24 cellular contexts compared by ENCODE assay signal in genomic region chr1:203544485-203544884, GRCh38. TPM values are rescaled to one million over a fixed set of nuclear protein-coding genes. Genes with fewer than 3 reads are reported as not detected.
"Had no signal": no experiment of that assay in that cellular context is flagged by ENCODE, and none has a peak within 500 bp of the region (broad histone marks: within the 10 kb centered on the region; RNA-seq: fewer than 3 reads in every experiment).

No MANE protein-coding gene starts in this region.

- DNase-seq: activated CD4-positive, alpha-beta T cell treated with anti-CD3 and anti-CD28 coated beads, Interleukin-2, amount 10 ng/mL, durations not matched to agents 24 days and 14 days; activated CD4-positive, CD25-positive, alpha-beta regulatory T cell; activated CD8-positive, alpha-beta memory T cell treated with anti-CD3 and anti-CD28 coated beads, Interleukin-2, amount 50 U/mL, for 4 hours; activated CD8-positive, alpha-beta T cell treated with anti-CD3 and anti-CD28 coated beads, Interleukin-2, amount 10 ng/mL, durations not matched to agents 7 days and 5 days; activated effector memory CD4-positive, alpha-beta T cell treated with anti-CD3 and anti-CD28 coated beads, Interleukin-2, amount 50 U/mL, for 16 hours; activated T-cell treated with anti-CD3 and anti-CD28 coated beads, Interleukin-2, amount 50 U/mL, for 48 hours; amniotic stem cell; dorsolateral prefrontal cortex; endodermal cell; erythroblast; kidney; right cardiac atrium; stimulated activated naive CD8-positive, alpha-beta T cell treated with anti-CD3 and anti-CD28 coated beads, Interleukin-15, amount 100 ng/mL, for 72 hours; testis had no signal

- FAIRE-seq: kidney had no signal

- H3K9me3 Mint-ChIP-seq: activated CD4-positive, alpha-beta T cell treated with anti-CD3 and anti-CD28 coated beads, Interleukin-2, amount 10 ng/mL, durations not matched to agents 24 days and 14 days; activated naive CD4-positive, alpha-beta T cell treated with anti-CD3 and anti-CD28 coated beads, Interleukin-2, amount 50 U/mL, for 72 hours; endodermal cell; stimulated activated naive CD8-positive, alpha-beta T cell treated with anti-CD3 and anti-CD28 coated beads, Interleukin-15, amount 100 ng/mL, for 72 hours had no signal

- ATAC-seq: activated CD8-positive, alpha-beta T cell treated with anti-CD3 and anti-CD28 coated beads, Interleukin-2, amount 10 ng/mL, durations not matched to agents 7 days and 5 days; activated naive CD4-positive, alpha-beta T cell treated with anti-CD3 and anti-CD28 coated beads, Interleukin-2, amount 50 U/mL, for 72 hours; gastroesophageal sphincter; right cardiac atrium; stimulated activated naive CD8-positive, alpha-beta T cell treated with anti-CD3 and anti-CD28 coated beads, Interleukin-15, amount 100 ng/mL, for 72 hours had no signal

- H3K27ac Mint-ChIP-seq: activated CD4-positive, alpha-beta T cell treated with anti-CD3 and anti-CD28 coated beads, Interleukin-2, amount 10 ng/mL, durations not matched to agents 24 days and 14 days; activated CD8-positive, alpha-beta T cell treated with anti-CD3 and anti-CD28 coated beads, Interleukin-2, amount 10 ng/mL, durations not matched to agents 7 days and 5 days; activated naive CD4-positive, alpha-beta T cell treated with anti-CD3 and anti-CD28 coated beads, Interleukin-2, amount 50 U/mL, for 72 hours; progenitor cell of endocrine pancreas; stimulated activated naive CD8-positive, alpha-beta T cell treated with anti-CD3 and anti-CD28 coated beads, Interleukin-15, amount 100 ng/mL, for 72 hours had no signal

- H3K27me3 Mint-ChIP-seq: stimulated activated naive CD8-positive, alpha-beta T cell treated with anti-CD3 and anti-CD28 coated beads, Interleukin-15, amount 100 ng/mL, for 72 hours had no signal

- H3K4me3 Mint-ChIP-seq: activated CD4-positive, alpha-beta T cell treated with anti-CD3 and anti-CD28 coated beads, Interleukin-2, amount 10 ng/mL, durations not matched to agents 24 days and 14 days; activated CD8-positive, alpha-beta T cell treated with anti-CD3 and anti-CD28 coated beads, Interleukin-2, amount 10 ng/mL, durations not matched to agents 7 days and 5 days; endodermal cell; stimulated activated naive CD8-positive, alpha-beta T cell treated with anti-CD3 and anti-CD28 coated beads, Interleukin-15, amount 100 ng/mL, for 72 hours had no signal

- H3K36me3 Mint-ChIP-seq: activated naive CD4-positive, alpha-beta T cell treated with anti-CD3 and anti-CD28 coated beads, Interleukin-2, amount 50 U/mL, for 72 hours had no signal

RNA-seq across cellular contexts. Expression of gene OPTC, which starts 50.5 kb away (rescaled TPM):
- total RNA-seq: activated CD4-positive, alpha-beta T cell treated with anti-CD3 and anti-CD28 coated beads, Interleukin-2, amount 10 ng/mL, durations not matched to agents 24 days and 14 days; activated CD8-positive, alpha-beta T cell treated with anti-CD3 and anti-CD28 coated beads, Interleukin-2, amount 10 ng/mL, durations not matched to agents 7 days and 5 days; activated naive CD4-positive, alpha-beta T cell treated with anti-CD3 and anti-CD28 coated beads, Interleukin-2, amount 50 U/mL, for 72 hours; cardiac septum; gastroesophageal sphincter; hepatocyte; kidney; lower leg skin; myocyte; omental fat pad; progenitor cell of endocrine pancreas; right cardiac atrium; smooth muscle cell; T-helper 2 cell treated with Interferon-gamma antibody and Interleukin-4, amounts not matched to agents 100 ng/mL and 5 ng/mL, for 36 hours had no signal
